In genomic region chr9:107625383-107625984, GRCh38 we compare ENCODE assay signal across 19 cellular contexts.
"Had no signal": no experiment of that assay in that cellular context is flagged by ENCODE, and none has a peak within 500 bp of the region (broad histone marks: within the 10 kb centered on the region; RNA-seq: fewer than 3 reads in every experiment).

No MANE protein-coding gene starts in this region.

- FAIRE-seq: colon, endothelial cell of umbilical vein, islet of Langerhans, keratinocyte had no signal

- ATAC-seq: foreskin keratinocyte, gastrocnemius medialis, heart right ventricle, left cardiac atrium, left lung, left ventricle myocardium superior, lower lobe of right lung, mucosa of descending colon had no signal

- H3K9me3 ChIP-seq: esophagus muscularis mucosa, gastrocnemius medialis, heart right ventricle, left lung, lower lobe of right lung, mucosa of descending colon had no signal

- H3K4me3 ChIP-seq: coronary artery, esophagus muscularis mucosa, gastrocnemius medialis, heart right ventricle, left lung, lower lobe of right lung, mucosa of descending colon had no signal

- H3K36me3 ChIP-seq: esophagus muscularis mucosa, gastrocnemius medialis, heart right ventricle, left lung, lower lobe of right lung had no signal

- DNase-seq: effector CD8-positive, alpha-beta T cell; foreskin keratinocyte; gastrocnemius medialis; glutamatergic neuron; head of caudate nucleus; heart right ventricle; hippocampal formation; left cardiac atrium; left lung; left ventricle myocardium superior; lower lobe of right lung; mesenchymal stem cell; mucosa of descending colon had no signal

- H3K27ac ChIP-seq: foreskin keratinocyte, gastrocnemius medialis, heart right ventricle, left lung, lower lobe of right lung had no signal

- H3K27me3 ChIP-seq: esophagus muscularis mucosa, foreskin keratinocyte, gastrocnemius medialis, left lung had no signal

- H3K4me1 ChIP-seq: esophagus muscularis mucosa, foreskin keratinocyte, gastrocnemius medialis, left lung, lower lobe of right lung had no signal
